In genomic region chr5:178590141-178590923, GRCh38 we compare ENCODE assay signal across 8 cellular contexts. TPM values are rescaled to one million over a fixed set of nuclear protein-coding genes. Genes with fewer than 3 reads are reported as not detected.
DNase-seq lines count a peak whose midpoint lies in the region; ATAC-seq lines count a peak whose summit lies in the region.

TSS of gene COL23A1 (minus strand) at chr5:178590393.

- H3K36me3 ChIP-seq in neuron (ENCODE audit: insufficient read depth, low read length) (no peaks in the 10 kb centered on the region), aorta (ENCODE audit: control insufficient read depth in 1 of 2, insufficient read depth in 2 of 2, low read length in 1 of 2) (no peaks in the 10 kb centered on the region)

- H3K27ac ChIP-seq in aorta (ENCODE audit: low read depth in 1 of 2, low read length in 2 of 2), result peak within 1 kb of the TSS in 1 of 2 donors; percentile 22

- intact Hi-C loops in aorta (cut with DNase I), result loop anchor here in 1 of 2 donors (5.0 kb wide), 1 partner anchor 37 kb away; the partner anchor contains the start of gene CLK4

- peak; percentile 11 to 43 (median 30) for DNase-seq in stimulated activated naive CD4-positive, alpha-beta T cell (lab: John Stamatoyannopoulos, UW)
- no peak for DNase-seq in stimulated activated naive CD4-positive, alpha-beta T cell treated with Interleukin-2 at 50 U/mL for 16 hours (lab: John Stamatoyannopoulos, UW)
- DNase-seq in NCI-H82 (lab: John Stamatoyannopoulos, UW), result peak; percentile 80
- DNase-seq in activated gamma-delta T cell treated with anti-CD3 and anti-CD28 coated beads, Interleukin-2, amount 50 U/mL, for 16 hours (ENCODE audit: low read depth), result peak; percentile 12
- peak; percentile 36 for DNase-seq in germinal center (ENCODE audit: low spot score)
- DNase-seq in aorta, result peak; percentile 78 to 86
- DNase-seq in OCI-M2 (lab: John Stamatoyannopoulos, UW; ENCODE audit: unreplicated experiment), result no peak

- H3K4me1 ChIP-seq in neuron (ENCODE audit: insufficient read depth, low read length), result peaks cover 5% of the 10 kb centered on the region
- H3K4me1 ChIP-seq in aorta (ENCODE audit: control insufficient read depth in 1 of 2, insufficient read depth in 2 of 2, low read length in 2 of 2), result no peaks in the 10 kb centered on the region

- peak; percentile 67 for ATAC-seq in aorta (ENCODE audit: low FRiP score)

- H3K27me3 ChIP-seq in neuron (ENCODE audit: insufficient read depth, low read length) (peaks cover 10% of the 10 kb centered on the region), aorta (ENCODE audit: control insufficient read depth in 1 of 2, insufficient read depth in 2 of 2, low read length in 1 of 2) (no peaks in the 10 kb centered on the region)

- WGBS in aorta, 2 donors, result 1% methylated on average over 50 to 78 of the region's 78 CpGs

- H3K9me3 ChIP-seq in neuron (ENCODE audit: low read length) (peaks cover under 1% of the 10 kb centered on the region), aorta (ENCODE audit: control insufficient read depth, low read length) (no peaks in the 10 kb centered on the region)

- H3K4me3 ChIP-seq in neuron (ENCODE audit: low read length) (peak within 1 kb of the TSS; percentile 47), aorta (ENCODE audit: low read length in 2 of 2) (peak within 1 kb of the TSS; percentile 6 to 43)

- H2AFZ ChIP-seq in neuron (ENCODE audit: low read depth, low read length), result peak within 1 kb of the TSS; percentile 75

RNA-seq across cellular contexts. Expression of gene COL23A1, which starts in this region (rescaled TPM):
- total RNA-seq in aorta, result 1 to 10 TPM in 1 of 2 donors, under 1 TPM in 1; 0.36 to 1.5 TPM
- 1 to 10 TPM in 1 of 2 donors, not detected in 1; 1.1 TPM for polyA plus RNA-seq in aorta

Comparison
In these comparisons a context has a peak if more than half of its experiments do, and no peak if none do; other contexts are left out.
1. DNase-seq: peak in stimulated activated naive CD4-positive, alpha-beta T cell (6 of 6), NCI-H82 (single experiment), activated gamma-delta T cell treated with anti-CD3 and anti-CD28 coated beads, Interleukin-2, amount 50 U/mL, for 16 hours (single experiment), germinal center (single experiment) and aorta (2 of 2); none in stimulated activated naive CD4-positive, alpha-beta T cell treated with Interleukin-2 at 50 U/mL for 16 hours (single experiment) and OCI-M2 (single experiment).